In genomic region chr9:137054932-137055384, GRCh38 we compare ENCODE assay signal across 1 cellular context.
TF ChIP-seq lines count a peak whose summit lies in the region.

No MANE protein-coding gene starts in this region.

TF ChIP-seq in GM23338, 12 proteins besides CTCF, POLR2A, EP300 and RAD21 (continued from another document):
- TF ChIP-seq ZNF462 (CRISPR knock-in tag; IDR thresholded peaks at IDR 0.05) = no peak
- TF ChIP-seq ZNF114 (CRISPR knock-in tag; IDR thresholded peaks at IDR 0.05) = no peak
- TF ChIP-seq STAT1 (IDR thresholded peaks at IDR 0.05; ENCODE audit: unreplicated experiment) = no peak
- TF ChIP-seq ZNF331 (CRISPR knock-in tag; IDR thresholded peaks at IDR 0.05; ENCODE audit: low read depth) = no peak
